32 cellular contexts compared by ENCODE assay signal in genomic region chr18:10295751-10296150, GRCh38.
"Had no signal": no experiment of that assay in that cellular context is flagged by ENCODE, and none has a peak within 500 bp of the region (broad histone marks: within the 10 kb centered on the region; RNA-seq: fewer than 3 reads in every experiment).

No MANE protein-coding gene starts in this region.

- H3K9me3 Mint-ChIP-seq: activated B cell treated with CpG ODN at 0.5 μM for 24 hours; activated CD8-positive, alpha-beta T cell treated with anti-CD3 and anti-CD28 coated beads for 36 hours; activated T-cell treated with anti-CD3 and anti-CD28 coated beads, Interleukin-2, amount 50 U/mL, for 4 hours; activated T-helper 17 cell treated with anti-CD3 and anti-CD28 coated beads, Interleukin-2, amount 50 U/mL, for 72 hours; dendritic cell treated with granulocyte-macrophage colony-stimulating factor and Interleukin-4, amounts not matched to agents 40 ng/mL and 50 ng/mL, for 4 days; effector memory CD8-positive, alpha-beta T cell; T-helper 2 cell treated with Interferon-gamma antibody and Interleukin-4, amounts not matched to agents 5 μg/mL and 100 μg/mL, for 36 hours had no signal

- H3K27me3 Mint-ChIP-seq: activated B cell treated with CpG ODN at 0.5 μM for 24 hours; activated CD8-positive, alpha-beta T cell treated with anti-CD3 and anti-CD28 coated beads for 36 hours; central memory CD8-positive, alpha-beta T cell; T-helper 17 cell had no signal

- H3K27ac Mint-ChIP-seq: activated B cell treated with CpG ODN at 0.5 μM for 24 hours; activated CD8-positive, alpha-beta T cell treated with anti-CD3 and anti-CD28 coated beads for 36 hours; activated naive CD8-positive, alpha-beta T cell; activated T-helper 17 cell treated with anti-CD3 and anti-CD28 coated beads, Interleukin-2, amount 50 U/mL, for 72 hours; dendritic cell treated with granulocyte-macrophage colony-stimulating factor and Interleukin-4, amounts not matched to agents 40 ng/mL and 50 ng/mL, for 4 days; effector memory CD8-positive, alpha-beta T cell; T-helper 17 cell; T-helper 2 cell treated with Interferon-gamma antibody and Interleukin-4, amounts not matched to agents 5 μg/mL and 100 μg/mL, for 36 hours had no signal

- H3K27ac ChIP-seq: brain microvascular endothelial cell, coronary artery, epithelial cell of prostate, esophagus squamous epithelium, heart left ventricle, WERI-Rb-1 had no signal

- ATAC-seq: activated CD4-positive, CD25-positive, alpha-beta regulatory T cell treated with anti-CD3 and anti-CD28 coated beads, Interleukin-2, amount 50 U/mL, for 24 hours; activated CD8-positive, alpha-beta T cell treated with anti-CD3 and anti-CD28 coated beads for 36 hours; activated T-cell treated with anti-CD3 and anti-CD28 coated beads, Interleukin-2, amount 50 U/mL, for 4 hours; activated T-helper 17 cell treated with anti-CD3 and anti-CD28 coated beads, Interleukin-2, amount 50 U/mL, for 72 hours; effector memory CD8-positive, alpha-beta T cell; heart left ventricle; T-helper 17 cell had no signal

- H3K36me3 Mint-ChIP-seq: activated naive CD8-positive, alpha-beta T cell had no signal

- H3K4me3 ChIP-seq: coronary artery, esophagus squamous epithelium, heart left ventricle had no signal

- DNase-seq: activated B cell treated with CpG ODN at 0.5 μM for 24 hours; activated CD4-positive, alpha-beta T cell treated with anti-CD3 and anti-CD28 coated beads for 48 hours; activated CD4-positive, alpha-beta T cell treated with anti-CD3 and anti-CD28 coated beads, Interleukin-2, amount 50 U/mL, for 1 hour; activated CD4-positive, alpha-beta T cell treated with anti-CD3 and anti-CD28 coated beads, Interleukin-2, amount 50 U/mL, for 48 hours; activated CD8-positive, alpha-beta memory T cell treated with anti-CD3 and anti-CD28 coated beads for 24 hours; activated CD8-positive, alpha-beta T cell treated with anti-CD3 and anti-CD28 coated beads for 36 hours; activated effector memory CD4-positive, alpha-beta T cell treated with Interleukin-2 at 50 U/mL for 16 hours; activated gamma-delta T cell treated with Interleukin-2 at 50 U/mL for 16 hours; activated naive CD4-positive, alpha-beta T cell treated with anti-CD3 and anti-CD28 coated beads, Interleukin-2, amount 50 U/mL, for 16 hours; activated naive CD4-positive, alpha-beta T cell treated with Interleukin-2 at 50 U/mL for 16 hours; activated T-cell treated with anti-CD3 and anti-CD28 coated beads, Interleukin-2, amount 50 U/mL, for 4 hours; amniotic stem cell; anterior cingulate cortex; brain microvascular endothelial cell; effector CD4-positive, alpha-beta T cell; effector memory CD8-positive, alpha-beta T cell; esophagus squamous epithelium; heart left ventricle; T-helper 1 cell; T-helper 17 cell; T1000; WERI-Rb-1 had no signal

- FAIRE-seq: astrocyte, frontal cortex had no signal

- H3K27me3 ChIP-seq: brain microvascular endothelial cell, esophagus squamous epithelium, heart left ventricle had no signal

- H3K36me3 ChIP-seq: brain microvascular endothelial cell, esophagus squamous epithelium, heart left ventricle, WERI-Rb-1 had no signal

- H3K9me3 ChIP-seq: esophagus squamous epithelium, heart left ventricle had no signal

- H3K4me1 Mint-ChIP-seq: activated T-helper 17 cell treated with anti-CD3 and anti-CD28 coated beads, Interleukin-2, amount 50 U/mL, for 72 hours; central memory CD8-positive, alpha-beta T cell; T-helper 17 cell had no signal

- H3K4me3 Mint-ChIP-seq: activated B cell treated with CpG ODN at 0.5 μM for 24 hours; activated CD8-positive, alpha-beta T cell treated with anti-CD3 and anti-CD28 coated beads for 36 hours; activated naive CD8-positive, alpha-beta T cell; activated T-cell treated with anti-CD3 and anti-CD28 coated beads, Interleukin-2, amount 50 U/mL, for 4 hours; activated T-helper 17 cell treated with anti-CD3 and anti-CD28 coated beads, Interleukin-2, amount 50 U/mL, for 72 hours; central memory CD8-positive, alpha-beta T cell; dendritic cell treated with granulocyte-macrophage colony-stimulating factor and Interleukin-4, amounts not matched to agents 40 ng/mL and 50 ng/mL, for 4 days; effector memory CD8-positive, alpha-beta T cell; T-helper 17 cell; T-helper 2 cell treated with Interferon-gamma antibody and Interleukin-4, amounts not matched to agents 5 μg/mL and 100 μg/mL, for 36 hours had no signal
